18 cellular contexts compared by ENCODE assay signal in genomic region chr1:231799363-231799986, GRCh38.
DNase-seq lines count a peak whose midpoint lies in the region; ATAC-seq, FAIRE-seq and TF ChIP-seq lines count a peak whose summit lies in the region.
"Had no signal": no experiment of that assay in that cellular context is flagged by ENCODE, and none has a peak within 500 bp of the region (broad histone marks: within the 10 kb centered on the region; RNA-seq: fewer than 3 reads in every experiment).

No MANE protein-coding gene starts in this region.

- H2AFZ ChIP-seq in K562 (ENCODE audit: low read depth, low read length) = no peak overlapping the region

- H2BK120ac ChIP-seq in mesendoderm (ENCODE audit: low read depth, low read length) = no peak overlapping the region

- H3K9me3 Mint-ChIP-seq in CD4-positive, alpha-beta memory T cell = peaks cover 0 to 21% (median 2%) of the 10 kb centered on the region in 8 donors

- peak overlapping the region in 6 of 7 donors; percentile 37 to 87 (median 76) for H3K27ac Mint-ChIP-seq in CD4-positive, alpha-beta memory T cell
- H3K27ac Mint-ChIP-seq: activated CD4-positive, alpha-beta memory T cell treated with anti-CD3 and anti-CD28 coated beads, Interleukin-2, amount 10 ng/mL, durations not matched to agents 7 days and 5 days had no signal

- H3K79me2 ChIP-seq in K562 (ENCODE audit: control insufficient read depth, insufficient read depth, low read length) (no peaks in the 10 kb centered on the region), mesendoderm (ENCODE audit: control insufficient read depth, insufficient read depth, low read length) (no peaks in the 10 kb centered on the region)

- H4K5ac ChIP-seq in mesendoderm (ENCODE audit: low read length) = no peak overlapping the region

- no peak for TF ChIP-seq POLR2A in K562 (conservative IDR thresholded peaks at IDR 0.05)

- H2BK5ac ChIP-seq in mesendoderm (ENCODE audit: low read length) = no peak overlapping the region

- H3K4ac ChIP-seq in mesendoderm (ENCODE audit: low read depth, low read length) = no peak overlapping the region

- no peak overlapping the region for H3K23ac ChIP-seq in mesendoderm (ENCODE audit: low read length)

- WGBS in K562 (ENCODE audit: insufficient coverage, low coverage, missing lambda C conversion rate) = under 1% methylated on average over 6 of the region's 6 CpGs
- WGBS in mesendoderm (ENCODE audit: extremely low coverage, insufficient coverage, low lambda C conversion rate) = no CpG with 5 or more reads among the region's 6 CpGs

- no peak overlapping the region for H3K4me2 ChIP-seq in K562 (ENCODE audit: insufficient read depth, low read length)
- H3K4me2 ChIP-seq in mesendoderm (ENCODE audit: low read length) = no peak overlapping the region

- H3K9me1 ChIP-seq in K562 (ENCODE audit: control insufficient read depth, insufficient read depth, low read length) = no peaks in the 10 kb centered on the region

- H3K18ac ChIP-seq in mesendoderm (ENCODE audit: low read length) = no peak overlapping the region

- peaks cover 44 to 54% of the 10 kb centered on the region in 2 donors for H3K36me3 Mint-ChIP-seq in CD4-positive, alpha-beta memory T cell

- no peak for TF ChIP-seq EP300 in K562 (IDR thresholded peaks at IDR 0.05; ENCODE audit: low read length)

- TF ChIP-seq CTCF in AG04450 (IDR thresholded peaks at IDR 0.05; ENCODE audit: low read depth, low read length) (no peak), K562 (IDR thresholded peaks at IDR 0.05 in 2 of 3, conservative IDR thresholded peaks at IDR 0.05 in 1 of 3; ENCODE audit: insufficient read depth in 2 of 3, low read depth in 1 of 3, low read length in 3 of 3) (no peak), coronary artery (IDR thresholded peaks at IDR 0.05) (no peak)

- no peaks in the 10 kb centered on the region for H3K4me1 ChIP-seq in CD4-positive, alpha-beta memory T cell (ENCODE audit: insufficient read depth, low read length)
- H3K4me1 ChIP-seq in K562 (replicated peaks in 1 of 2; ENCODE audit: control insufficient read depth in 2 of 2, insufficient read depth in 2 of 2, low read length in 2 of 2) (peaks cover 0 to 2% of the 10 kb centered on the region in 2 experiments; a peak in 1 of 5 replicates), mesendoderm (ENCODE audit: control insufficient read depth, low read depth, low read length) (no peaks in the 10 kb centered on the region)
- H3K4me1 ChIP-seq: pancreas had no signal

- H3K9ac ChIP-seq in K562 (ENCODE audit: insufficient read depth in 1 of 2, low read depth in 2 of 2, low read length in 2 of 2) = no peak overlapping the region
- no peak overlapping the region for H3K9ac ChIP-seq in mesendoderm (ENCODE audit: low read length)

- no peak overlapping the region for H4K8ac ChIP-seq in mesendoderm (ENCODE audit: low read depth, low read length)

- no peak overlapping the region for H3K27ac ChIP-seq in AG04450 (ENCODE audit: low read depth, low read length)
- no peak overlapping the region for H3K27ac ChIP-seq in CD4-positive, alpha-beta memory T cell (ENCODE audit: low read depth, low read length)
- H3K27ac ChIP-seq in K562 (ENCODE audit: extremely low read depth, low read depth, low read length) = no peak overlapping the region
- H3K27ac ChIP-seq in mesendoderm (ENCODE audit: low read depth, low read length) = no peak overlapping the region
- no peak overlapping the region for H3K27ac ChIP-seq in coronary artery
- H3K27ac ChIP-seq: pancreas had no signal

- no peak for ATAC-seq in K562
- ATAC-seq in HG03520 (IDR thresholded peaks at IDR 0.05; ENCODE audit: unreplicated experiment) = no peak
- no peak for ATAC-seq in HG03354 (IDR thresholded peaks at IDR 0.05; ENCODE audit: poor library complexity, severe bottlenecking, unreplicated experiment)
- no peak for ATAC-seq in left colon
- ATAC-seq: HCT116, pancreas had no signal

- no peak overlapping the region for H2BK15ac ChIP-seq in mesendoderm (replicated peaks; ENCODE audit: low read depth)

- H3K79me1 ChIP-seq in mesendoderm (ENCODE audit: low read length) = no peaks in the 10 kb centered on the region

- CTCF ChIA-PET in AG04450 (lab: Charles Lee) = interaction anchor here (1.2 kb wide), 1 partner anchor 43 kb away, joined by 5 read pairs; no protein-coding TSS in a partner anchor
- CTCF ChIA-PET in CD4-positive, alpha-beta memory T cell (lab: Charles Lee; ENCODE audit: partially characterized antibody) = no interaction called here
- CTCF ChIA-PET in K562 (lab: Yijun Ruan, JAX; ENCODE audit: low intra/inter-chr PET ratio) = no interaction called here

- no peak overlapping the region for H2AK5ac ChIP-seq in mesendoderm (ENCODE audit: low read length)

- TF ChIP-seq RAD21 in K562 (CRISPR knock-in tag; conservative IDR thresholded peaks at IDR 0.05 in 1 of 2, IDR thresholded peaks at IDR 0.05 in 1 of 2) = no peak

- peaks cover 0 to 5% (median under 1%) of the 10 kb centered on the region in 4 donors for H3K4me1 Mint-ChIP-seq in CD4-positive, alpha-beta memory T cell
- H3K4me1 Mint-ChIP-seq: activated CD4-positive, alpha-beta memory T cell treated with anti-CD3 and anti-CD28 coated beads, Interleukin-2, amount 10 ng/mL, durations not matched to agents 7 days and 5 days had no signal

- H4K20me1 ChIP-seq in K562 (replicated peaks; ENCODE audit: control insufficient read depth, insufficient read depth, low read length) = no peaks in the 10 kb centered on the region

- no peak overlapping the region for H3K4me3 Mint-ChIP-seq in CD4-positive, alpha-beta memory T cell
- H3K4me3 Mint-ChIP-seq: activated CD4-positive, alpha-beta memory T cell treated with anti-CD3 and anti-CD28 coated beads, Interleukin-2, amount 10 ng/mL, durations not matched to agents 7 days and 5 days; CD14-positive monocyte had no signal

- in situ Hi-C loops in K562 (cut with MboI) = no loop called here

- DNase-seq in AG04450 (ENCODE audit: low read depth, low spot score) = peak; percentile 37
- DNase-seq in CD4-positive, alpha-beta memory T cell = no peak
- no peak for DNase-seq in K562 (ENCODE audit: extremely low read depth in 1 of 4, low spot score in 3 of 4)
- DNase-seq in mesendoderm = peak; percentile 17
- DNase-seq in coronary artery (ENCODE audit: low spot score) = no peak
- no peak for DNase-seq in left colon
- DNase-seq: activated CD4-positive, alpha-beta memory T cell treated with anti-CD3 and anti-CD28 coated beads, Interleukin-2, amount 10 ng/mL, durations not matched to agents 7 days and 5 days; activated effector memory CD4-positive, alpha-beta T cell treated with Interleukin-2 at 50 U/mL for 16 hours; effector CD4-positive, alpha-beta T cell; foreskin melanocyte; NCI-H1417; NCI-H510A; pancreas; stimulated activated CD4-positive, alpha-beta T cell treated with anti-CD3 and anti-CD28 coated beads, Interleukin-12 subunit alpha, Interleukin-12 subunit beta, amount 100 ng/mL, for 4 hours had no signal

- no peaks in the 10 kb centered on the region for H3K27me3 Mint-ChIP-seq in CD4-positive, alpha-beta memory T cell
- H3K27me3 Mint-ChIP-seq: activated CD4-positive, alpha-beta memory T cell treated with anti-CD3 and anti-CD28 coated beads, Interleukin-2, amount 10 ng/mL, durations not matched to agents 7 days and 5 days had no signal

- intact Hi-C loops in CD4-positive, alpha-beta memory T cell (cut with micrococcal nuclease) = no loop called here
- intact Hi-C loops in K562 (cut with micrococcal nuclease) = no loop called here
- intact Hi-C loops in left colon (cut with DNase I, micrococcal nuclease) = no loop called here

- no peaks in the 10 kb centered on the region for H3K27me3 ChIP-seq in AG04450 (ENCODE audit: control insufficient read depth, insufficient read depth, low read length)
- H3K27me3 ChIP-seq in CD4-positive, alpha-beta memory T cell (ENCODE audit: insufficient read depth, low read length) = no peaks in the 10 kb centered on the region
- H3K27me3 ChIP-seq in K562 (ENCODE audit: control insufficient read depth in 2 of 2, insufficient read depth in 2 of 2, low read length in 2 of 2) = no peaks in the 10 kb centered on the region
- no peaks in the 10 kb centered on the region for H3K27me3 ChIP-seq in mesendoderm (ENCODE audit: insufficient read depth, low read length, poor library complexity)
- H3K27me3 ChIP-seq: pancreas had no signal

- H3K36me3 ChIP-seq in CD4-positive, alpha-beta memory T cell (ENCODE audit: insufficient read depth, low read length) = no peaks in the 10 kb centered on the region
- H3K36me3 ChIP-seq in K562 (ENCODE audit: control insufficient read depth, insufficient read depth, low read length) = no peaks in the 10 kb centered on the region
- no peaks in the 10 kb centered on the region for H3K36me3 ChIP-seq in mesendoderm (ENCODE audit: control insufficient read depth, insufficient read depth, low read length)
- H3K36me3 ChIP-seq: pancreas had no signal

- no peak for FAIRE-seq in K562 (lab: Jason Lieb, UNC)
- FAIRE-seq: pancreas had no signal

- no peak overlapping the region for H3K56ac ChIP-seq in mesendoderm (ENCODE audit: low read length)

- H3K9me3 ChIP-seq in AG04450 (ENCODE audit: control insufficient read depth, insufficient read depth, low read length) (no peaks in the 10 kb centered on the region; the same call in 1 of the 2 replicates), K562 (replicated peaks; ENCODE audit: control insufficient read depth, insufficient read depth, low read depth, low read length) (no peaks in the 10 kb centered on the region)
- no peaks in the 10 kb centered on the region for H3K9me3 ChIP-seq in CD4-positive, alpha-beta memory T cell (ENCODE audit: control insufficient read depth in 1 of 2, low read length in 2 of 2)
- H3K9me3 ChIP-seq: pancreas had no signal

- no TSS peak for BruUV-seq in K562 (replicated peaks; lab: Mats Ljungman, UMichigan)

- no peak overlapping the region for H3K4me3 ChIP-seq in AG04450 (ENCODE audit: low read depth, low read length)
- no peak overlapping the region for H3K4me3 ChIP-seq in CD4-positive, alpha-beta memory T cell (ENCODE audit: low read length in 2 of 2)
- no peak overlapping the region for H3K4me3 ChIP-seq in K562
- no peak overlapping the region for H3K4me3 ChIP-seq in mesendoderm (ENCODE audit: low read length)
- H3K4me3 ChIP-seq in coronary artery = no peak overlapping the region
- H3K4me3 ChIP-seq: pancreas had no signal

- POLR2A ChIA-PET in AG04450 (lab: Yijun Ruan, JAX) (no interaction called here), K562 (lab: Yijun Ruan, JAX) (interaction anchor here (0.7 kb wide), 1 partner anchor 1408 kb away, joined by 3 read pairs; no protein-coding TSS in a partner anchor)
- POLR2A ChIA-PET in CD4-positive, alpha-beta memory T cell (lab: Charles Lee; ENCODE audit: partially characterized antibody) = no interaction called here

TF ChIP-seq in K562, 482 proteins besides CTCF, POLR2A, EP300 and RAD21 (continues in another document):
- TF ChIP-seq NBN (IDR thresholded peaks at IDR 0.05; ENCODE audit: low read depth) (no peak), HNRNPK (IDR thresholded peaks at IDR 0.05; ENCODE audit: low read depth, low read length, poor library complexity, severe bottlenecking) (peak; percentile 67), ZC3H4 (CRISPR knock-in tag; IDR thresholded peaks at IDR 0.05; ENCODE audit: borderline replicate concordance) (no peak)

Comparison
In these comparisons a context has a peak if more than half of its experiments do, and no peak if none do; other contexts are left out.
1. DNase-seq: peak in AG04450 (single experiment) and mesendoderm (single experiment); none in CD4-positive, alpha-beta memory T cell (0 of 5), K562 (0 of 4), coronary artery (single experiment) and left colon (0 of 2).